ENCODE assay signal across 12 cellular contexts in genomic region chr17:47325176-47325575, GRCh38. TPM values are rescaled to one million over a fixed set of nuclear protein-coding genes. Genes with fewer than 3 reads are reported as not detected.
DNase-seq lines count a peak whose midpoint lies in the region; ATAC-seq and TF ChIP-seq lines count a peak whose summit lies in the region.
"Had no signal": no experiment of that assay in that cellular context is flagged by ENCODE, and none has a peak within 500 bp of the region (broad histone marks: within the 10 kb centered on the region; RNA-seq: fewer than 3 reads in every experiment).

No MANE protein-coding gene starts in this region.

- peak overlapping the region; percentile 89; the same call in 1 of the 2 replicates for H3K9ac ChIP-seq in OCI-LY1 (ENCODE audit: low read length)

- peaks cover 10% of the 10 kb centered on the region for H3K4me1 Mint-ChIP-seq in activated T-cell treated with anti-CD3 and anti-CD28 coated beads, Interleukin-2, amount 50 U/mL, for 72 hours (ENCODE audit: low read depth)
- peaks cover 34% of the 10 kb centered on the region for H3K4me1 Mint-ChIP-seq in dendritic cell treated with granulocyte-macrophage colony-stimulating factor and Interleukin-4, amounts not matched to agents 40 ng/mL and 50 ng/mL, for 4 days (ENCODE audit: low read depth)
- H3K4me1 Mint-ChIP-seq in stimulated activated naive B cell treated with anti-CD40 and anti-IgM and Interleukin-4, amounts not matched to agents 10 μg/mL and 1 μg/mL and 100 μg/mL, for 72 hours, result peaks cover 17 to 18% of the 10 kb centered on the region in 2 donors

- peaks cover 13% of the 10 kb centered on the region for H3K27me3 Mint-ChIP-seq in activated T-cell treated with anti-CD3 and anti-CD28 coated beads, Interleukin-2, amount 50 U/mL, for 72 hours (ENCODE audit: low read depth)
- H3K27me3 Mint-ChIP-seq in dendritic cell treated with granulocyte-macrophage colony-stimulating factor and Interleukin-4, amounts not matched to agents 40 ng/mL and 50 ng/mL, for 4 days, result peaks cover 10% of the 10 kb centered on the region
- H3K27me3 Mint-ChIP-seq in stimulated activated naive B cell treated with anti-CD40 and anti-IgM and Interleukin-4, amounts not matched to agents 10 μg/mL and 1 μg/mL and 100 μg/mL, for 72 hours, result no peaks in the 10 kb centered on the region

- no peak for DNase-seq in activated T-cell treated with anti-CD3 and anti-CD28 coated beads, Interleukin-2, amount 50 U/mL, for 72 hours
- DNase-seq in activated T-cell treated with anti-CD3 and anti-CD28 coated beads for 4 hours (no peak), hepatic stellate cell (ENCODE audit: low spot score) (no peak)
- no peak for DNase-seq in stimulated activated naive B cell treated with anti-CD40 and anti-IgM and Interleukin-4, amounts not matched to agents 10 μg/mL and 1 μg/mL and 100 μg/mL, for 72 hours
- no peak for DNase-seq in effector memory CD4-positive, alpha-beta T cell
- DNase-seq: brain microvascular endothelial cell had no signal

- H3K4me2 ChIP-seq in OCI-LY1 (ENCODE audit: low read length), result peak overlapping the region; percentile 97

- H3K9me3 ChIP-seq in OCI-LY1 (ENCODE audit: low read length), result 0 out of 2 replicates have a peak, but pooled peaks cover 6% of the 10 kb centered on the region
- H3K9me3 ChIP-seq in effector memory CD4-positive, alpha-beta T cell (ENCODE audit: control insufficient read depth, low read length), result no peaks in the 10 kb centered on the region
- H3K9me3 ChIP-seq: lower lobe of right lung, ovary had no signal

- intact Hi-C loops in dendritic cell treated with granulocyte-macrophage colony-stimulating factor and Interleukin-4, amounts not matched to agents 40 ng/mL and 50 ng/mL, for 4 days (cut with micrococcal nuclease), result loop anchor here (10.0 kb wide), 1 partner anchor 140 kb away; the partner anchor contains the start of gene CDC27

- H3F3A ChIP-seq in OCI-LY1 (ENCODE audit: insufficient read depth, low read length), result 0 out of 2 replicates have a peak, but pooled peaks cover 6% of the 10 kb centered on the region

- H3K4me1 ChIP-seq in OCI-LY1 (ENCODE audit: insufficient read depth, low read length, severe bottlenecking), result peaks cover 21% of the 10 kb centered on the region
- H3K4me1 ChIP-seq in effector memory CD4-positive, alpha-beta T cell (ENCODE audit: control insufficient read depth, insufficient read depth, low read length, poor library complexity, severe bottlenecking), result peaks cover 5% of the 10 kb centered on the region

- H4K20me1 ChIP-seq in OCI-LY1 (ENCODE audit: insufficient read depth, low read length), result no peaks in the 10 kb centered on the region

- no peak for ATAC-seq in activated T-cell treated with anti-CD3 and anti-CD28 coated beads, Interleukin-2, amount 50 U/mL, for 72 hours (replicated peaks in 1 of 2)
- ATAC-seq in stimulated activated naive B cell treated with anti-CD40 and anti-IgM and Interleukin-4, amounts not matched to agents 10 μg/mL and 1 μg/mL and 100 μg/mL, for 72 hours (replicated peaks), result no peak
- ATAC-seq in HG02610 (IDR thresholded peaks at IDR 0.05; ENCODE audit: unreplicated experiment), result no peak

- TF ChIP-seq CTCF in OCI-LY1 (IDR thresholded peaks at IDR 0.05; ENCODE audit: low read length), result no peak

- peak overlapping the region; percentile 95 for H3K27ac ChIP-seq in OCI-LY1 (ENCODE audit: low read depth, low read length, poor library complexity, severe bottlenecking)
- no peak overlapping the region for H3K27ac ChIP-seq in effector memory CD4-positive, alpha-beta T cell (ENCODE audit: insufficient read depth, low read length, poor library complexity, severe bottlenecking)
- H3K27ac ChIP-seq: brain microvascular endothelial cell had no signal

- H3K27ac Mint-ChIP-seq in activated T-cell treated with anti-CD3 and anti-CD28 coated beads, Interleukin-2, amount 50 U/mL, for 72 hours, result no peak overlapping the region
- H3K27ac Mint-ChIP-seq in dendritic cell treated with granulocyte-macrophage colony-stimulating factor and Interleukin-4, amounts not matched to agents 40 ng/mL and 50 ng/mL, for 4 days, result peak overlapping the region; percentile 100
- peak overlapping the region; percentile 99 for H3K27ac Mint-ChIP-seq in stimulated activated naive B cell treated with anti-CD40 and anti-IgM and Interleukin-4, amounts not matched to agents 10 μg/mL and 1 μg/mL and 100 μg/mL, for 72 hours

- H3K9me3 Mint-ChIP-seq in activated T-cell treated with anti-CD3 and anti-CD28 coated beads, Interleukin-2, amount 50 U/mL, for 72 hours, result no peaks in the 10 kb centered on the region
- no peaks in the 10 kb centered on the region for H3K9me3 Mint-ChIP-seq in dendritic cell treated with granulocyte-macrophage colony-stimulating factor and Interleukin-4, amounts not matched to agents 40 ng/mL and 50 ng/mL, for 4 days
- peaks cover 4 to 5% of the 10 kb centered on the region in 2 donors for H3K9me3 Mint-ChIP-seq in stimulated activated naive B cell treated with anti-CD40 and anti-IgM and Interleukin-4, amounts not matched to agents 10 μg/mL and 1 μg/mL and 100 μg/mL, for 72 hours

- no peaks in the 10 kb centered on the region for H3K9me2 ChIP-seq in OCI-LY1 (ENCODE audit: low read depth, low read length)

- H3K4me3 Mint-ChIP-seq in activated T-cell treated with anti-CD3 and anti-CD28 coated beads, Interleukin-2, amount 50 U/mL, for 72 hours, result peak overlapping the region; percentile 42 to 98
- peak overlapping the region; percentile 88 for H3K4me3 Mint-ChIP-seq in dendritic cell treated with granulocyte-macrophage colony-stimulating factor and Interleukin-4, amounts not matched to agents 40 ng/mL and 50 ng/mL, for 4 days
- H3K4me3 Mint-ChIP-seq in stimulated activated naive B cell treated with anti-CD40 and anti-IgM and Interleukin-4, amounts not matched to agents 10 μg/mL and 1 μg/mL and 100 μg/mL, for 72 hours, result peak overlapping the region; percentile 95 to 99

- no peaks in the 10 kb centered on the region for H3K27me3 ChIP-seq in OCI-LY1 (ENCODE audit: insufficient read depth, low read length)
- no peaks in the 10 kb centered on the region for H3K27me3 ChIP-seq in effector memory CD4-positive, alpha-beta T cell (replicated peaks; ENCODE audit: control insufficient read depth, insufficient read depth, low read length, poor library complexity, severe bottlenecking)
- H3K27me3 ChIP-seq: brain microvascular endothelial cell, hepatocyte, ovary had no signal

- no peaks in the 10 kb centered on the region for H3K79me2 ChIP-seq in OCI-LY1 (ENCODE audit: insufficient read depth, low read length)
- H3K79me2 ChIP-seq: hepatocyte had no signal

- no peaks in the 10 kb centered on the region; the same call in 1 of the 2 replicates for H3K36me3 ChIP-seq in OCI-LY1 (ENCODE audit: insufficient read depth, low read length)
- H3K36me3 ChIP-seq in effector memory CD4-positive, alpha-beta T cell (ENCODE audit: control insufficient read depth, insufficient read depth, low read length), result no peaks in the 10 kb centered on the region
- H3K36me3 ChIP-seq: brain microvascular endothelial cell, ovary had no signal

- no peak overlapping the region for H2AFZ ChIP-seq in OCI-LY1 (ENCODE audit: low read length)

- peak overlapping the region; percentile 79 for H3K4me3 ChIP-seq in OCI-LY1 (ENCODE audit: low read depth, low read length, poor library complexity, severe bottlenecking)
- no peak overlapping the region for H3K4me3 ChIP-seq in effector memory CD4-positive, alpha-beta T cell (ENCODE audit: insufficient read depth, low read depth, low read length, poor library complexity, severe bottlenecking)

- peaks cover 2 to 3% of the 10 kb centered on the region in 2 donors for H3K36me3 Mint-ChIP-seq in activated T-cell treated with anti-CD3 and anti-CD28 coated beads, Interleukin-2, amount 50 U/mL, for 72 hours (ENCODE audit: insufficient read depth in 2 of 2)
- peaks cover 33% of the 10 kb centered on the region for H3K36me3 Mint-ChIP-seq in dendritic cell treated with granulocyte-macrophage colony-stimulating factor and Interleukin-4, amounts not matched to agents 40 ng/mL and 50 ng/mL, for 4 days (ENCODE audit: low read depth)
- H3K36me3 Mint-ChIP-seq in stimulated activated naive B cell treated with anti-CD40 and anti-IgM and Interleukin-4, amounts not matched to agents 10 μg/mL and 1 μg/mL and 100 μg/mL, for 72 hours, result peaks cover 4 to 16% of the 10 kb centered on the region in 2 donors

RNA-seq across cellular contexts. Expression of gene EFCAB13, which starts 1.4 kb away (rescaled TPM):
- 1 to 10 TPM; 5.9 to 9.0 TPM for total RNA-seq in activated T-cell treated with anti-CD3 and anti-CD28 coated beads, Interleukin-2, amount 50 U/mL, for 72 hours
